11 cellular contexts compared by ENCODE assay signal in the genomic region with DNA sequence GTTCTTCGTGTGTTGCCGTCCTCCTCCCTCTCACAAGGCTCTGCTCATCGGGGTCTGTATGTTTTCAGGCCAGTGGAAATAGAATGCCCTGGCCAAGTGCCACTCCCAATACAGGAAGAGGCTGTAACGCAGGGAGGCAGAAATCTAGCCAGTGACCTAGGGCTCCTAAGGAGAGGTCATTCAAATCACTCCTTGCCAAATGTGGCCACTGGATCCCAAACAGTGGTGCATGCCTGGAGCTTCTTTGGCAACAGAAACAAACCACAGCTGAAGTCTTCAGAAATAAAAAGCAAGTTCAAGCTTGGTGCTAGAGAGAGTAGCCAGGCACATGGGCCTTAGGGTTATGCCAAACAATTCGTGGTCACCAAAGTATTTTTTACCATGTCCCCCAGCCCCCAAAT.
DNase-seq lines count a peak whose midpoint lies in the region; ATAC-seq and TF ChIP-seq lines count a peak whose summit lies in the region.
"Had no signal": no experiment of that assay in that cellular context is flagged by ENCODE, and none has a peak within 500 bp of the region (broad histone marks: within the 10 kb centered on the region; RNA-seq: fewer than 3 reads in every experiment).

No MANE protein-coding gene starts in this region.

- H3K27ac ChIP-seq in DND-41 (ENCODE audit: low read length) (peak overlapping the region; percentile 27; the same call in 1 of the 2 replicates), adrenal gland (peak overlapping the region in 4 of 5 donors; percentile 29 to 88 (median 52)), cardiac muscle cell (peak overlapping the region; percentile 92), psoas muscle (peak overlapping the region; percentile 95), neural progenitor cell (no peak overlapping the region)

- peaks cover 12% of the 10 kb centered on the region for H3K36me3 Mint-ChIP-seq in neural progenitor cell

- DNase-seq in DND-41 (no peak), adrenal gland (peak in 6 of 7 donors; percentile 29 to 72 (median 63)), cardiac muscle cell (ENCODE audit: low read depth in 1 of 2, low spot score in 1 of 2) (peak in 1 of 2 donors; percentile 77), psoas muscle (peak; percentile 65 to 69), RPMI8226 (no peak), neural progenitor cell (ENCODE audit: low spot score) (no peak)
- DNase-seq: cortex of kidney, NCI-H774 had no signal

- H4K20me1 ChIP-seq in DND-41 (ENCODE audit: insufficient read depth, low read length) (peaks cover 8% of the 10 kb centered on the region), neural progenitor cell (ENCODE audit: low read depth) (peaks cover 36% of the 10 kb centered on the region)

- H3K36me3 ChIP-seq in DND-41 (ENCODE audit: insufficient read depth, low read length) (peaks cover 78% of the 10 kb centered on the region), adrenal gland (replicated peaks in 1 of 2) (no peaks in the 10 kb centered on the region), cardiac muscle cell (no peaks in the 10 kb centered on the region), psoas muscle (ENCODE audit: insufficient read depth in 1 of 2, low read depth in 1 of 2) (peaks cover 0 to 12% of the 10 kb centered on the region in 2 donors), neural progenitor cell (peaks cover 7% of the 10 kb centered on the region)

- 53 to 63% (median 55%) methylated on average over 5 of the region's 5 CpGs for WGBS in adrenal gland, 4 donors
- WGBS in psoas muscle, 3 donors: 7 to 15% (median 11%) methylated on average over 5 of the region's 5 CpGs

- TF ChIP-seq POLR2A in adrenal gland (IDR thresholded peaks at IDR 0.05): no peak

- H3K27me3 ChIP-seq in DND-41 (ENCODE audit: insufficient read depth, low read length, poor library complexity): no peaks in the 10 kb centered on the region
- H3K27me3 ChIP-seq in adrenal gland: no peaks in the 10 kb centered on the region
- no peaks in the 10 kb centered on the region for H3K27me3 ChIP-seq in cardiac muscle cell
- no peaks in the 10 kb centered on the region for H3K27me3 ChIP-seq in psoas muscle (ENCODE audit: insufficient read depth in 3 of 3, low read length in 2 of 3)
- no peaks in the 10 kb centered on the region for H3K27me3 ChIP-seq in neural progenitor cell

- H3K9me3 ChIP-seq in DND-41 (ENCODE audit: insufficient read depth, low read length, severe bottlenecking): no peaks in the 10 kb centered on the region
- no peaks in the 10 kb centered on the region for H3K9me3 ChIP-seq in adrenal gland (replicated peaks in 1 of 3)
- H3K9me3 ChIP-seq in cardiac muscle cell (ENCODE audit: low read depth): no peaks in the 10 kb centered on the region
- H3K9me3 ChIP-seq in psoas muscle: no peaks in the 10 kb centered on the region
- H3K9me3 ChIP-seq in neural progenitor cell (ENCODE audit: low read depth): no peaks in the 10 kb centered on the region

- no peak overlapping the region for H3K4me3 Mint-ChIP-seq in neural progenitor cell
- H3K4me3 Mint-ChIP-seq: stimulated activated memory B cell treated with anti-CD40 and anti-IgM and Interleukin-4, amounts not matched to agents 10 μg/mL and 1 μg/mL and 100 μg/mL, for 72 hours had no signal

- H3K27ac Mint-ChIP-seq in neural progenitor cell: no peak overlapping the region
- H3K27ac Mint-ChIP-seq: stimulated activated memory B cell treated with anti-CD40 and anti-IgM and Interleukin-4, amounts not matched to agents 10 μg/mL and 1 μg/mL and 100 μg/mL, for 72 hours had no signal

- no peak overlapping the region for H3K4me3 ChIP-seq in DND-41 (ENCODE audit: low read depth in 1 of 2, low read length in 2 of 2)
- H3K4me3 ChIP-seq in adrenal gland: no peak overlapping the region
- no peak overlapping the region for H3K4me3 ChIP-seq in cardiac muscle cell
- peak overlapping the region; percentile 57 for H3K4me3 ChIP-seq in psoas muscle
- H3K4me3 ChIP-seq in neural progenitor cell: no peak overlapping the region

- TF ChIP-seq CTCF in DND-41 (IDR thresholded peaks at IDR 0.05; ENCODE audit: borderline replicate concordance, extremely low read depth, low read length, poor library complexity, severe bottlenecking) (no peak), adrenal gland (IDR thresholded peaks at IDR 0.05) (no peak), cardiac muscle cell (IDR thresholded peaks at IDR 0.05; ENCODE audit: low read depth, low read length) (no peak), psoas muscle (IDR thresholded peaks at IDR 0.05) (no peak), neural progenitor cell (IDR thresholded peaks at IDR 0.05) (no peak)

- no peak overlapping the region for H3K9ac ChIP-seq in DND-41 (ENCODE audit: low read depth, low read length)
- H3K9ac ChIP-seq in neural progenitor cell: no peak overlapping the region

- H3F3A ChIP-seq in neural progenitor cell (ENCODE audit: low read depth): peaks cover 5% of the 10 kb centered on the region

- ATAC-seq in DND-41 (ENCODE audit: insufficient read depth, low read depth) (no peak), psoas muscle (peak; percentile 70 to 85 (median 76)), GM18519 (IDR thresholded peaks at IDR 0.05; ENCODE audit: low FRiP score, unreplicated experiment) (no peak), HG03442 (IDR thresholded peaks at IDR 0.05; ENCODE audit: unreplicated experiment) (no peak)
- ATAC-seq: stimulated activated memory B cell treated with anti-CD40 and anti-IgM and Interleukin-4, amounts not matched to agents 10 μg/mL and 1 μg/mL and 100 μg/mL, for 72 hours had no signal

- H3K27me3 Mint-ChIP-seq in neural progenitor cell (ENCODE audit: insufficient read depth, low read depth): peaks cover 2% of the 10 kb centered on the region
- H3K27me3 Mint-ChIP-seq: stimulated activated memory B cell treated with anti-CD40 and anti-IgM and Interleukin-4, amounts not matched to agents 10 μg/mL and 1 μg/mL and 100 μg/mL, for 72 hours had no signal

- H3K4me1 ChIP-seq in DND-41 (ENCODE audit: insufficient read depth, low read length) (no peaks in the 10 kb centered on the region), adrenal gland (replicated peaks in 1 of 2) (peaks cover 10 to 36% of the 10 kb centered on the region in 2 donors), cardiac muscle cell (ENCODE audit: low read depth) (peaks cover 35% of the 10 kb centered on the region), psoas muscle (peaks cover 60% of the 10 kb centered on the region), neural progenitor cell (peaks cover 10% of the 10 kb centered on the region)

- intact Hi-C loops in adrenal gland (cut with DNase I) (no loop called here), psoas muscle (cut with DNase I) (loop anchor here in 1 of 2 donors (5.0 kb wide), 1 partner anchor 60 kb away; no protein-coding TSS in a partner anchor)

- H3K79me2 ChIP-seq in DND-41 (ENCODE audit: insufficient read depth, low read length) (no peaks in the 10 kb centered on the region), neural progenitor cell (ENCODE audit: low read depth) (no peaks in the 10 kb centered on the region)

- peaks cover 16% of the 10 kb centered on the region for H3K4me1 Mint-ChIP-seq in neural progenitor cell

- no peak overlapping the region for H2AFZ ChIP-seq in DND-41 (ENCODE audit: low read depth, low read length)
- no peak overlapping the region for H2AFZ ChIP-seq in neural progenitor cell (replicated peaks)

- no peak overlapping the region for H3K4me2 ChIP-seq in DND-41 (ENCODE audit: insufficient read depth, low read length)
- H3K4me2 ChIP-seq in neural progenitor cell: no peak overlapping the region

- no peaks in the 10 kb centered on the region for H3K9me3 Mint-ChIP-seq in neural progenitor cell
- H3K9me3 Mint-ChIP-seq: stimulated activated memory B cell treated with anti-CD40 and anti-IgM and Interleukin-4, amounts not matched to agents 10 μg/mL and 1 μg/mL and 100 μg/mL, for 72 hours had no signal

Comparison
In these comparisons a context has a peak if more than half of its experiments do, and no peak if none do; other contexts are left out.
1. ATAC-seq: peak in psoas muscle (4 of 4); none in DND-41 (single experiment), GM18519 (single experiment) and HG03442 (single experiment).
2. DNase-seq: peak in adrenal gland (6 of 7) and psoas muscle (2 of 2); none in DND-41 (single experiment), RPMI8226 (single experiment) and neural progenitor cell (single experiment).